ENCODE assay signal across 8 cellular contexts in genomic region chr3:36868614-36869436, GRCh38.
A peak's percentile ranks its signal among the peaks of the same experiment; 100 is the strongest.
DNase-seq lines count a peak whose midpoint lies in the region; ATAC-seq, FAIRE-seq and TF ChIP-seq lines count a peak whose summit lies in the region.

No MANE protein-coding gene starts in this region.

- H3K4me1 Mint-ChIP-seq in CD4-positive, alpha-beta T cell (ENCODE audit: low read depth): peaks cover 42% of the 10 kb centered on the region
- no peaks in the 10 kb centered on the region for H3K4me1 Mint-ChIP-seq in mesothelial cell of epicardium

- peak; percentile 68 for TF ChIP-seq CTCF in CD4-positive, alpha-beta T cell (IDR thresholded peaks at IDR 0.05)
- TF ChIP-seq CTCF in H1 (IDR thresholded peaks at IDR 0.05; ENCODE audit: control extremely low read depth in 1 of 3, insufficient read depth in 1 of 3, low read depth in 1 of 3, low read length in 3 of 3) (peak; percentile 8 to 88 (median 87)), mesothelial cell of epicardium (IDR thresholded peaks at IDR 0.05; ENCODE audit: unreplicated experiment) (peak; percentile 80)

- no peak overlapping the region for H3K9ac ChIP-seq in H1 (replicated peaks in 1 of 4; ENCODE audit: extremely low read depth in 1 of 4, low read depth in 3 of 4, low read length in 3 of 4)

- H3K14ac ChIP-seq in H1 (ENCODE audit: insufficient read length): no peak overlapping the region

- peak; percentile 85 for ATAC-seq in CD4-positive, alpha-beta T cell (ENCODE audit: poor library complexity)
- ATAC-seq in GM19035 (IDR thresholded peaks at IDR 0.05; ENCODE audit: unreplicated experiment) (peak; percentile 93), HG03175 (IDR thresholded peaks at IDR 0.05; ENCODE audit: unreplicated experiment) (peak; percentile 94)

- H2BK15ac ChIP-seq in H1 (ENCODE audit: low read length): no peak overlapping the region

- 12% methylated on average over 2 of the region's 2 CpGs; no CpG with 5 or more reads in 1 of the 2 experiments for WGBS in H1 (ENCODE audit: extremely low coverage in 1 of 2, insufficient coverage in 1 of 2, insufficient read length in 1 of 2, insufficient replicate concordance in 2 of 2, low coverage in 1 of 2, low lambda C conversion rate in 2 of 2, missing lambda C conversion rate in 1 of 2), 2 experiments

- H3K4me3 Mint-ChIP-seq in CD4-positive, alpha-beta T cell: no peak overlapping the region
- no peak overlapping the region for H3K4me3 Mint-ChIP-seq in mesothelial cell of epicardium

- intact Hi-C loops in CD4-positive, alpha-beta T cell (cut with DNase I, micrococcal nuclease): loop anchor here (2.0 to 10.0 kb wide), 6 partner anchors 33 to 904 kb away; no protein-coding TSS in a partner anchor

- peaks cover 0 to 3% (median 0%) of the 10 kb centered on the region in 4 experiments; a peak in 1 of 7 replicates for H3K4me1 ChIP-seq in H1 (replicated peaks in 1 of 4; ENCODE audit: control insufficient read depth in 3 of 4, insufficient read depth in 4 of 4, low read length in 3 of 4)

- H3K23me2 ChIP-seq in H1 (ENCODE audit: low read depth, low read length): no peaks in the 10 kb centered on the region

- H2BK5ac ChIP-seq in H1 (ENCODE audit: low read depth, low read length): no peak overlapping the region

- no peak overlapping the region for H2AFZ ChIP-seq in H1 (ENCODE audit: low read length)

- H2BK20ac ChIP-seq in H1 (ENCODE audit: low read length): no peak overlapping the region

- no peak overlapping the region for H3K18ac ChIP-seq in H1 (ENCODE audit: extremely low read depth, low read length)

- TF ChIP-seq POLR2A in H1 (IDR thresholded peaks at IDR 0.05; ENCODE audit: control extremely low read depth in 1 of 2, low read depth in 2 of 2, low read length in 2 of 2): no peak

- no peaks in the 10 kb centered on the region for H3K79me1 ChIP-seq in H1 (ENCODE audit: low read depth, low read length)

- no peak overlapping the region for H4K91ac ChIP-seq in H1 (replicated peaks; ENCODE audit: insufficient read length, low read length)

- H3K9me3 ChIP-seq in CD4-positive, alpha-beta T cell (ENCODE audit: control insufficient read depth, low read length): no peaks in the 10 kb centered on the region
- H3K9me3 ChIP-seq in H1 (ENCODE audit: insufficient read depth in 2 of 2, low read depth in 1 of 2, low read length in 1 of 2): no peaks in the 10 kb centered on the region

- peak; percentile 89 for TF ChIP-seq RAD21 in H1 (IDR thresholded peaks at IDR 0.05 in 1 of 2, conservative IDR thresholded peaks at IDR 0.05 in 1 of 2; ENCODE audit: low read depth in 2 of 2, low read length in 2 of 2)

- no peak overlapping the region for H3K4ac ChIP-seq in H1 (replicated peaks; ENCODE audit: insufficient read length, low read depth, low read length)

- no peak overlapping the region for H4K5ac ChIP-seq in H1 (ENCODE audit: insufficient read length, low read depth, low read length)

- no peak overlapping the region for H2BK120ac ChIP-seq in H1 (replicated peaks; ENCODE audit: low read depth, low read length)

- no peak overlapping the region for H3K56ac ChIP-seq in H1 (replicated peaks; ENCODE audit: insufficient read length, low read depth, low read length)

- peaks cover 72% of the 10 kb centered on the region for H3K36me3 Mint-ChIP-seq in CD4-positive, alpha-beta T cell (ENCODE audit: low read depth)
- peaks cover 14% of the 10 kb centered on the region for H3K36me3 Mint-ChIP-seq in mesothelial cell of epicardium

- no peaks in the 10 kb centered on the region for H3K79me2 ChIP-seq in H1 (ENCODE audit: control insufficient read depth in 1 of 2, insufficient read depth in 2 of 2, low read length in 2 of 2)

- no peak overlapping the region for H4K8ac ChIP-seq in H1 (ENCODE audit: extremely low read depth, insufficient read depth, low read length)

- no peak overlapping the region for H3K4me2 ChIP-seq in H1 (ENCODE audit: insufficient read depth in 1 of 2, low read depth in 2 of 2, low read length in 2 of 2)

- CTCF ChIA-PET in CD4-positive, alpha-beta T cell (lab: Charles Lee): interaction anchor here (0.6 to 3.7 kb wide), 15 partner anchors 9 to 149 kb away, joined by 3 to 23 read pairs (median 5); partner anchors contain the start of genes EPM2AIP1, MLH1 and TRANK1
- CTCF ChIA-PET in H1 (lab: Charles Lee; ENCODE audit: partially characterized antibody): interaction anchor here (0.6 to 9.3 kb wide), 44 partner anchors 9 to 571 kb away, joined by 3 to 85 read pairs (median 6); partner anchors contain the start of genes EPM2AIP1 and MLH1

- no peaks in the 10 kb centered on the region for H4K20me1 ChIP-seq in H1 (replicated peaks in 1 of 2; ENCODE audit: control insufficient read depth in 1 of 2, insufficient read depth in 2 of 2, low read length in 2 of 2)

- H3K36me3 ChIP-seq in H1 (ENCODE audit: control insufficient read depth in 2 of 4, insufficient read depth in 4 of 4, low read length in 3 of 4): no peaks in the 10 kb centered on the region

- H3K23ac ChIP-seq in H1 (ENCODE audit: insufficient read length): no peak overlapping the region

- peak; percentile 100 for FAIRE-seq in H1 (lab: Jason Lieb, UNC)

- no peak for TF ChIP-seq EP300 in H1 (IDR thresholded peaks at IDR 0.05; ENCODE audit: borderline replicate concordance in 1 of 2, low read depth in 2 of 2, low read length in 2 of 2)

- no peaks in the 10 kb centered on the region for H3K9me3 Mint-ChIP-seq in CD4-positive, alpha-beta T cell
- no peaks in the 10 kb centered on the region for H3K9me3 Mint-ChIP-seq in mesothelial cell of epicardium

- H3K27me3 ChIP-seq in CD4-positive, alpha-beta T cell (ENCODE audit: control insufficient read depth, insufficient read depth, low read length): no peaks in the 10 kb centered on the region
- H3K27me3 ChIP-seq in H1 (replicated peaks in 1 of 4; ENCODE audit: control insufficient read depth in 3 of 4, extremely low read depth in 1 of 4, insufficient read depth in 3 of 4, low read length in 3 of 4): no peaks in the 10 kb centered on the region

- no peak overlapping the region for H2AK5ac ChIP-seq in H1 (ENCODE audit: low read depth, low read length)

- H3K27ac ChIP-seq in CD4-positive, alpha-beta T cell (ENCODE audit: low read depth, low read length): no peak overlapping the region
- no peak overlapping the region for H3K27ac ChIP-seq in H1 (ENCODE audit: low read depth, low read length)

- POLR2A ChIA-PET in CD4-positive, alpha-beta T cell (lab: Charles Lee): interaction anchor here (0.7 to 2.7 kb wide), 4 partner anchors 37 to 123 kb away, joined by 3 to 8 read pairs (median 4); partner anchors contain the start of gene TRANK1
- POLR2A ChIA-PET in H1 (lab: Charles Lee; ENCODE audit: partially characterized antibody): interaction anchor here (0.6 to 1.1 kb wide), 5 partner anchors 14 to 94 kb away, joined by 3 read pairs; no protein-coding TSS in a partner anchor

- no peak overlapping the region for H2BK12ac ChIP-seq in H1 (ENCODE audit: low read depth, low read length)

- peak in 9 of 10 experiments; percentile 10 to 37 (median 26) for DNase-seq in CD4-positive, alpha-beta T cell
- peak; percentile 47 to 70 for DNase-seq in NCI-H524 (lab: John Stamatoyannopoulos, UW)
- peak; percentile 29 to 30 for DNase-seq in activated CD4-positive, alpha-beta T cell treated with anti-CD3 and anti-CD28 coated beads, Interleukin-2, amount 50 U/mL, for 4 hours
- peak; percentile 23 to 67 for DNase-seq in H1 (ENCODE audit: low read depth in 1 of 2, low spot score in 2 of 2)
- DNase-seq in mesothelial cell of epicardium (ENCODE audit: low spot score in 2 of 2, unreplicated experiment in 2 of 2): peak in 1 of 2 experiments; percentile 68
- peak in 5 of 6 experiments; percentile 3 to 55 (median 27) for DNase-seq in stimulated activated naive CD4-positive, alpha-beta T cell (lab: John Stamatoyannopoulos, UW)

- H3K27me3 Mint-ChIP-seq in CD4-positive, alpha-beta T cell: no peaks in the 10 kb centered on the region
- H3K27me3 Mint-ChIP-seq in mesothelial cell of epicardium (ENCODE audit: low read depth): peaks cover 4% of the 10 kb centered on the region

- peak overlapping the region; percentile 12 for H3K27ac Mint-ChIP-seq in CD4-positive, alpha-beta T cell
- H3K27ac Mint-ChIP-seq in mesothelial cell of epicardium: no peak overlapping the region

- H3K4me3 ChIP-seq in H1 (ENCODE audit: extremely low read depth in 1 of 4, insufficient read depth in 2 of 4, low read depth in 3 of 4, low read length in 4 of 4): no peak overlapping the region

TF ChIP-seq in H1, 55 proteins besides CTCF, POLR2A, EP300 and RAD21:
- TF ChIP-seq MAFK (IDR thresholded peaks at IDR 0.05; ENCODE audit: low read depth, low read length) (no peak), SP4 (IDR thresholded peaks at IDR 0.05; ENCODE audit: low read length) (no peak), SIX5 (IDR thresholded peaks at IDR 0.05; ENCODE audit: low read depth, low read length) (no peak), RNF2 (IDR thresholded peaks at IDR 0.05; ENCODE audit: borderline replicate concordance, low read depth, low read length, missing control alignments, poor library complexity, severe bottlenecking) (no peak), JUN (IDR thresholded peaks at IDR 0.05; ENCODE audit: low read depth, low read length) (no peak), CHD2 (IDR thresholded peaks at IDR 0.05; ENCODE audit: low read length) (no peak), CREB1 (IDR thresholded peaks at IDR 0.05) (no peak), MAX (IDR thresholded peaks at IDR 0.05) (no peak), TAF1 (IDR thresholded peaks at IDR 0.05; ENCODE audit: low read depth, low read length) (no peak)
